ENCODE assay signal across 3 cellular contexts in genomic region chr10:112553315-112553714, GRCh38.
TF ChIP-seq lines count a peak whose summit lies in the region.

No MANE protein-coding gene starts in this region.

TF ChIP-seq in HepG2, 621 proteins besides CTCF, POLR2A, EP300 and RAD21:
- TF ChIP-seq ZNF12 (CRISPR knock-in tag; IDR thresholded peaks at IDR 0.05) (peak; percentile 95), TSC22D2 (CRISPR knock-in tag; IDR thresholded peaks at IDR 0.05; ENCODE audit: borderline replicate concordance) (no peak)

TF ChIP-seq in HCT116, 20 proteins besides CTCF, POLR2A, EP300 and RAD21:
- TF ChIP-seq SP1 (IDR thresholded peaks at IDR 0.05; ENCODE audit: low read depth), result 0 out of 2 replicates have a peak, but pooled peaks have one; percentile 2
- no peak for TF ChIP-seq SIN3A (IDR thresholded peaks at IDR 0.05; ENCODE audit: low read depth)
- peak; percentile 32; the same call in 1 of the 2 replicates for TF ChIP-seq CBX3 (IDR thresholded peaks at IDR 0.05; ENCODE audit: low read depth)

TF ChIP-seq in K562, 482 proteins besides CTCF, POLR2A, EP300 and RAD21:
- TF ChIP-seq ZNF12 (CRISPR knock-in tag; IDR thresholded peaks at IDR 0.05), result peak; percentile 79; the same call in 1 of the 2 replicates
- TF ChIP-seq HMG20B (CRISPR knock-in tag; IDR thresholded peaks at IDR 0.05), result no peak
TF ChIP-seq in K562: peak in this region for 1.
